8 cellular contexts compared by ENCODE assay signal in genomic region chr12:48678561-48679185, GRCh38. TPM values are rescaled to one million over a fixed set of nuclear protein-coding genes. Genes with fewer than 3 reads are reported as not detected.
A peak's percentile ranks its signal among the peaks of the same experiment; 100 is the strongest.
DNase-seq lines count a peak whose midpoint lies in the region; ATAC-seq and TF ChIP-seq lines count a peak whose summit lies in the region.
"Had no signal": no experiment of that assay in that cellular context is flagged by ENCODE, and none has a peak within 500 bp of the region (broad histone marks: within the 10 kb centered on the region; RNA-seq: fewer than 3 reads in every experiment).

No MANE protein-coding gene starts in this region.

- H3K27ac ChIP-seq in DND-41 (ENCODE audit: low read length) (no peak overlapping the region), neutrophil (peak overlapping the region; percentile 62)

- peaks cover 68% of the 10 kb centered on the region for H3K36me3 ChIP-seq in DND-41 (ENCODE audit: insufficient read depth, low read length)
- H3K36me3 ChIP-seq in neutrophil = peaks cover 5% of the 10 kb centered on the region

- no peak for ATAC-seq in DND-41 (ENCODE audit: insufficient read depth, low read depth)

- no peak overlapping the region for H2AFZ ChIP-seq in DND-41 (ENCODE audit: low read depth, low read length)

- TF ChIP-seq CTCF in DND-41 (IDR thresholded peaks at IDR 0.05; ENCODE audit: borderline replicate concordance, extremely low read depth, low read length, poor library complexity, severe bottlenecking) = no peak
- no peak for TF ChIP-seq CTCF in chondrocyte (IDR thresholded peaks at IDR 0.05)
- no peak for TF ChIP-seq CTCF in neutrophil (IDR thresholded peaks at IDR 0.05)

- H3K27me3 ChIP-seq in DND-41 (ENCODE audit: insufficient read depth, low read length, poor library complexity) = no peaks in the 10 kb centered on the region
- H3K27me3 ChIP-seq in neutrophil = no peaks in the 10 kb centered on the region

- H3K4me3 Mint-ChIP-seq in chondrocyte (ENCODE audit: unreplicated experiment) = peak overlapping the region; percentile 54

- peaks cover 82% of the 10 kb centered on the region for H3K79me2 ChIP-seq in DND-41 (ENCODE audit: insufficient read depth, low read length)

- H4K20me1 ChIP-seq in DND-41 (ENCODE audit: insufficient read depth, low read length) = peaks cover 49% of the 10 kb centered on the region

- no peaks in the 10 kb centered on the region for H3K9me3 Mint-ChIP-seq in chondrocyte (ENCODE audit: low read depth)

- H3K4me2 ChIP-seq in DND-41 (ENCODE audit: insufficient read depth, low read length) = peak overlapping the region; percentile 84

- H3K4me1 ChIP-seq in DND-41 (ENCODE audit: insufficient read depth, low read length) = peaks cover 58% of the 10 kb centered on the region
- H3K4me1 ChIP-seq in neutrophil (ENCODE audit: control insufficient read depth in 1 of 2, insufficient read depth in 1 of 2, low read depth in 1 of 2, low read length in 1 of 2) = peaks cover 55 to 56% of the 10 kb centered on the region in 2 experiments

- H3K4me3 ChIP-seq in DND-41 (ENCODE audit: low read depth in 1 of 2, low read length in 2 of 2) (peak overlapping the region in 1 of 2 experiments; percentile 64; a peak in 2 of 4 replicates), neutrophil (ENCODE audit: low read depth in 1 of 2, low read length in 1 of 2) (no peak overlapping the region)

- peak overlapping the region; percentile 79; the same call in 1 of the 2 replicates for H3K9ac ChIP-seq in DND-41 (ENCODE audit: low read depth, low read length)

- H3K27me3 Mint-ChIP-seq in chondrocyte (ENCODE audit: low read depth) = no peaks in the 10 kb centered on the region

- H3K27ac Mint-ChIP-seq in chondrocyte (ENCODE audit: unreplicated experiment) = peak overlapping the region; percentile 67

- peaks cover 17% of the 10 kb centered on the region for H3K36me3 Mint-ChIP-seq in chondrocyte (ENCODE audit: low read depth)

- DNase-seq in DND-41 (no peak), MV-4-11 (lab: John Stamatoyannopoulos, UW) (peak; percentile 51), chondrocyte (ENCODE audit: low spot score) (no peak), kidney glomerular epithelial cell (lab: John Stamatoyannopoulos, UW) (no peak), Kasumi-1 (lab: John Stamatoyannopoulos, UW) (no peak), C1 segment of cervical spinal cord (lab: John Stamatoyannopoulos, UW) (no peak)
- DNase-seq: amniotic stem cell had no signal

- H3K4me1 Mint-ChIP-seq in chondrocyte (ENCODE audit: low read depth) = peaks cover 42% of the 10 kb centered on the region

- H3K9me3 ChIP-seq in DND-41 (ENCODE audit: insufficient read depth, low read length, severe bottlenecking) (no peaks in the 10 kb centered on the region), neutrophil (no peaks in the 10 kb centered on the region)

RNA-seq across cellular contexts. Expression of gene KANSL2, which starts 3.4 kb away (rescaled TPM):
- total RNA-seq in chondrocyte = 26.5 to 29.6 TPM (median 29.0 TPM) in 3 replicates

RNA-seq across cellular contexts. Expression of gene CCNT1, which starts 37.8 kb away (rescaled TPM):
- total RNA-seq in chondrocyte = 26.4 to 34.9 TPM (median 28.9 TPM) in 3 replicates
